Comparison of ENCODE assay signal across 8 cellular contexts in the genomic region with DNA sequence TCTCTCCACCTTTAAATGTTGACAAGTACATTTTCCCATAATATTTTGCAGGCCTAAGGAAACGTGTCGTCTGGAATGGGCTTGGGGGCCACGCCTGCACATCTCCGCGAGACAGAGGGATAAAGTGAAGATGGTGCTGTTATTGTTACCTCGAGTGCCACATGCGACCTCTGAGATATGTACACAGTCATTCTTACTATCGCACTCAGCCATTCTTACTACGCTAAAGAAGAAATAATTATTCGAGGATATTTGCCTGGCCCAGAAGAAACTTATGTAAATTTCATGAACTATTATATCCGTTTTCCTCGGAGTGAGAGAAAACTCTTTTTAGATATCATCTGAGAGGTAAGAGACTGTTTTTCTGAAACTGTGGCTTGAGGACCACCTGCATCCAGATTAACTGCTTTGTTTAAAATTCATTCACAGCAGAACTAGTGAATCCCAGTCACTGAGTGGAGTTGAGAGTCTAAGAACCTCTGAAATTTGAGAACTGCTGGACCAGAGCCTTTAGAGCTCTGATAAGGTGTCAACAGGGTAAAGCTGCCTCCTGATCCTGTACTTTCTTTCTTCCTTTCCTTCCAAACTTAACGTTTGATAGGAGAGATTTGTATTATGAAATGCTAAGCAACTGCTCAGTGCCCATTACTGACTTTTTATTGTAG. TPM values are rescaled to one million over a fixed set of nuclear protein-coding genes. Genes with fewer than 3 reads are reported as not detected.
DNase-seq lines count a peak whose midpoint lies in the region; TF ChIP-seq lines count a peak whose summit lies in the region.

No MANE protein-coding gene starts in this region.

- H3K4me1 ChIP-seq in mucosa of rectum (ENCODE audit: control insufficient read depth in 2 of 2, insufficient read depth in 2 of 2, low read length in 2 of 2) = peaks cover 12 to 13% of the 10 kb centered on the region in 2 donors

- TF ChIP-seq CTCF in HFFc6 (IDR thresholded peaks at IDR 0.05) (no peak), GM20000 (IDR thresholded peaks at IDR 0.05; ENCODE audit: extremely low read depth, missing control alignments) (no peak)

- peak overlapping the region in 1 of 2 donors; percentile 85 for H3K9ac ChIP-seq in mucosa of rectum (ENCODE audit: low read depth in 1 of 2, low read length in 2 of 2)

- H3K9me3 Mint-ChIP-seq in HFFc6 = no peaks in the 10 kb centered on the region
- no peaks in the 10 kb centered on the region for H3K9me3 Mint-ChIP-seq in activated T-helper 2 cell treated with anti-CD3 and anti-CD28 coated beads, Interferon-gamma antibody, Interleukin-2, Interleukin-4, amounts not matched to agents 10 μg/mL and 5 μg/mL and 100 μg/mL, durations not matched to agents 14 hours and 24 hours and 36 hours

- peaks cover 9% of the 10 kb centered on the region for H3K36me3 Mint-ChIP-seq in HFFc6 (ENCODE audit: low read depth)
- peaks cover 40% of the 10 kb centered on the region for H3K36me3 Mint-ChIP-seq in activated T-helper 2 cell treated with anti-CD3 and anti-CD28 coated beads, Interferon-gamma antibody, Interleukin-2, Interleukin-4, amounts not matched to agents 10 μg/mL and 5 μg/mL and 100 μg/mL, durations not matched to agents 14 hours and 24 hours and 36 hours (ENCODE audit: low read depth)

- peaks cover 28% of the 10 kb centered on the region for H3K4me1 Mint-ChIP-seq in HFFc6 (ENCODE audit: low read depth)
- H3K4me1 Mint-ChIP-seq in activated T-helper 2 cell treated with anti-CD3 and anti-CD28 coated beads, Interferon-gamma antibody, Interleukin-2, Interleukin-4, amounts not matched to agents 10 μg/mL and 5 μg/mL and 100 μg/mL, durations not matched to agents 14 hours and 24 hours and 36 hours (ENCODE audit: low read depth) = peaks cover 26% of the 10 kb centered on the region

- H3K27me3 ChIP-seq in mucosa of rectum (ENCODE audit: control insufficient read depth in 2 of 2, insufficient read depth in 2 of 2, low read length in 2 of 2) = no peaks in the 10 kb centered on the region

- peak overlapping the region; percentile 100 for H3K27ac Mint-ChIP-seq in HFFc6
- peak overlapping the region; percentile 100 for H3K27ac Mint-ChIP-seq in activated T-helper 2 cell treated with anti-CD3 and anti-CD28 coated beads, Interferon-gamma antibody, Interleukin-2, Interleukin-4, amounts not matched to agents 10 μg/mL and 5 μg/mL and 100 μg/mL, durations not matched to agents 14 hours and 24 hours and 36 hours

- intact Hi-C loops in activated T-helper 2 cell treated with anti-CD3 and anti-CD28 coated beads, Interferon-gamma antibody, Interleukin-2, Interleukin-4, amounts not matched to agents 10 μg/mL and 5 μg/mL and 100 μg/mL, durations not matched to agents 14 hours and 24 hours and 36 hours (cut with micrococcal nuclease) = loop anchor here (1.0 to 5.0 kb wide), 5 partner anchors 148 to 1408 kb away; a partner anchor contains a TSS

- peak overlapping the region; percentile 99 for H3K4me3 Mint-ChIP-seq in HFFc6
- peak overlapping the region; percentile 98 for H3K4me3 Mint-ChIP-seq in activated T-helper 2 cell treated with anti-CD3 and anti-CD28 coated beads, Interferon-gamma antibody, Interleukin-2, Interleukin-4, amounts not matched to agents 10 μg/mL and 5 μg/mL and 100 μg/mL, durations not matched to agents 14 hours and 24 hours and 36 hours (ENCODE audit: low read depth)

- H3K9me3 ChIP-seq in mucosa of rectum (ENCODE audit: control insufficient read depth in 2 of 2, low read length in 2 of 2) = no peaks in the 10 kb centered on the region

- H3K27ac ChIP-seq in mucosa of rectum (ENCODE audit: low read depth in 2 of 2, low read length in 2 of 2) = no peak overlapping the region

- H3K4me3 ChIP-seq in mucosa of rectum (ENCODE audit: low read length in 2 of 2) = peak overlapping the region; percentile 91 to 94

- H3K36me3 ChIP-seq in mucosa of rectum (ENCODE audit: control insufficient read depth in 2 of 2, insufficient read depth in 2 of 2, low read length in 2 of 2) = no peaks in the 10 kb centered on the region

- in situ Hi-C loops in Caki2 (cut with HindIII; ENCODE audit: low pct_unique_long_range_greater_than_20kb, low sequenced_read_pairs) = no loop called here

- H3K27me3 Mint-ChIP-seq in HFFc6 (ENCODE audit: insufficient read depth) = peaks cover 6% of the 10 kb centered on the region; the same call in 1 of the 2 replicates
- peaks cover 3% of the 10 kb centered on the region for H3K27me3 Mint-ChIP-seq in activated T-helper 2 cell treated with anti-CD3 and anti-CD28 coated beads, Interferon-gamma antibody, Interleukin-2, Interleukin-4, amounts not matched to agents 10 μg/mL and 5 μg/mL and 100 μg/mL, durations not matched to agents 14 hours and 24 hours and 36 hours (ENCODE audit: low read depth)

- DNase-seq in Caki2 (ENCODE audit: low read depth) = peak; percentile 22
- DNase-seq in HFFc6 = no peak
- no peak for DNase-seq in activated T-helper 2 cell treated with anti-CD3 and anti-CD28 coated beads, Interferon-gamma antibody, Interleukin-2, Interleukin-4, amounts not matched to agents 10 μg/mL and 5 μg/mL and 100 μg/mL, durations not matched to agents 14 hours and 24 hours and 36 hours (ENCODE audit: low spot score)
- no peak for DNase-seq in NCI-H2196 (lab: John Stamatoyannopoulos, UW; ENCODE audit: unreplicated experiment)
- DNase-seq in NCI-H1436 (lab: John Stamatoyannopoulos, UW) = no peak
- DNase-seq in DMS153 (lab: John Stamatoyannopoulos, UW) = no peak
- DNase-seq in GM20000 (ENCODE audit: low spot score) = no peak

RNA-seq across cellular contexts. Expression of a gene that starts 0.8 kb away (rescaled TPM):
- total RNA-seq in Caki2 (2014; rRNA removed; shearing (Covaris generic); ENCODE audit: low replicate concordance) = 30.5 and 32.4 TPM in 2 replicates
- 10 to 100 TPM in 5 of 6 experiments, 1 to 10 TPM in 1; 6.5 to 15.7 (median 15.2) TPM for total RNA-seq in HFFc6 (2021; fragmentation: NEBNext Ultra II Directional; extraction: Animal tissue kit (Norgen Biotek cat#: 25700))
- total RNA-seq in activated T-helper 2 cell treated with anti-CD3 and anti-CD28 coated beads, Interferon-gamma antibody, Interleukin-2, Interleukin-4, amounts not matched to agents 10 μg/mL and 5 μg/mL and 100 μg/mL, durations not matched to agents 14 hours and 24 hours and 36 hours = 49.2 and 52.5 TPM in 2 replicates
